Comparison of ENCODE assay signal across 11 cellular contexts in the genomic region with DNA sequence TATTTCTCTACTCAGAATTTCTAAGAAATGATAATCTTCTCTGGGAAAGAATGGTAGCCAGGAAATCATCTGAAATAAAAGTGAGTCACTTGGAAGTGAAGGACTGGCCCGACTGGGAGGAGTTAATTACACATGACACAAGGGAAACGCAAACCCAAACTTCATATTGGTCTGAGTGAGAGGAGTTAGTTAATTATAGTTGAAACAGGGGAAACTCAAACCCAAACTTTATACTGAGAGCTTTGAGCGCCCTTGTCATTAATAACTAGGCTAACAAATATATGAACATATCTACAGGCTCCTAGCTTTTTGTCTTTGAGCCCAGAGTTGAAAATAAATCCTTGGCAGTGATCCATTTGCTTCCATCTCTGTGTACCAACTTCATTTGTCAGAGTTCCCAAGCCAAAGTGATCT.
A peak's percentile ranks its signal among the peaks of the same experiment; 100 is the strongest.
DNase-seq lines count a peak whose midpoint lies in the region; ATAC-seq and TF ChIP-seq lines count a peak whose summit lies in the region.
"Had no signal": no experiment of that assay in that cellular context is flagged by ENCODE, and none has a peak within 500 bp of the region (broad histone marks: within the 10 kb centered on the region; RNA-seq: fewer than 3 reads in every experiment).

No MANE protein-coding gene starts in this region.

- no peak for TF ChIP-seq POLR2A in transverse colon (IDR thresholded peaks at IDR 0.05)

- ATAC-seq in HG03175 (IDR thresholded peaks at IDR 0.05; ENCODE audit: unreplicated experiment) (no peak), GM18519 (IDR thresholded peaks at IDR 0.05; ENCODE audit: low FRiP score, unreplicated experiment) (no peak)

- H3K9me3 ChIP-seq in mesenchymal stem cell (ENCODE audit: control insufficient read depth, low read length) (no peaks in the 10 kb centered on the region), transverse colon (no peaks in the 10 kb centered on the region)

- H2BK5ac ChIP-seq in mesenchymal stem cell (ENCODE audit: low read depth, low read length, poor library complexity, severe bottlenecking) = peak overlapping the region; percentile 73

- H3K27me3 ChIP-seq in mesenchymal stem cell (ENCODE audit: control insufficient read depth in 1 of 2, insufficient read depth in 1 of 2, low read length in 2 of 2) = no peaks in the 10 kb centered on the region
- H3K27me3 ChIP-seq in transverse colon = no peaks in the 10 kb centered on the region

- H3K4me1 ChIP-seq in mesenchymal stem cell (ENCODE audit: control insufficient read depth, insufficient read depth, low read depth, low read length) (no peaks in the 10 kb centered on the region), transverse colon (peaks cover 0 to 29% (median 1%) of the 10 kb centered on the region in 4 donors)

- no peak for TF ChIP-seq CTCF in transverse colon (IDR thresholded peaks at IDR 0.05)

- H3K23ac ChIP-seq in mesenchymal stem cell (ENCODE audit: low read length in 2 of 2) = no peak overlapping the region

- no peak overlapping the region for H2AFZ ChIP-seq in mesenchymal stem cell (ENCODE audit: low read depth, low read length)

- peak overlapping the region in 1 of 2 experiments; percentile 25 for H2BK12ac ChIP-seq in mesenchymal stem cell (ENCODE audit: low read length in 2 of 2)

- no peak overlapping the region for H2BK15ac ChIP-seq in mesenchymal stem cell (ENCODE audit: low read depth, poor library complexity, severe bottlenecking)

- in situ Hi-C loops in transverse colon (cut with MboI; ENCODE audit: low pct_ligation_motif_present in 1 of 4, low pct_unique_long_range_greater_than_20kb in 1 of 4, low sequenced_read_pairs in 3 of 4) = loop anchor here in 1 of 4 donors (10.0 kb wide), 1 partner anchor 262 kb away; no protein-coding TSS in a partner anchor

- H3K18ac ChIP-seq in mesenchymal stem cell (ENCODE audit: low read depth in 1 of 2, low read length in 2 of 2) = peak overlapping the region in 1 of 2 experiments; percentile 89

- no peak overlapping the region for H3K14ac ChIP-seq in mesenchymal stem cell (ENCODE audit: low read length in 2 of 2)

- DNase-seq in NCI-H226 (peak; percentile 59), dedifferentiated amniotic fluid mesenchymal stem cell (ENCODE audit: extremely low spot score) (peak; percentile 59), mesenchymal stem cell (peak; percentile 90), transverse colon (no peak), NCI-H510A treated with DMSO at 0.1 percent for 48 hours (lab: John Stamatoyannopoulos, UW) (no peak), epidermal melanocyte (ENCODE audit: insufficient read length, low spot score) (no peak)
- DNase-seq: activated naive CD4-positive, alpha-beta T cell; NCI-H1694 treated with DMSO at 0.1 percent for 48 hours; T-helper 9 cell had no signal

- no peak overlapping the region for H4K91ac ChIP-seq in mesenchymal stem cell (ENCODE audit: low read length)

- H3K36me3 ChIP-seq in mesenchymal stem cell (ENCODE audit: control insufficient read depth in 1 of 2, insufficient read depth in 2 of 2, low read depth in 1 of 2, low read length in 2 of 2) = no peaks in the 10 kb centered on the region
- H3K36me3 ChIP-seq in transverse colon = no peaks in the 10 kb centered on the region

- H2AK5ac ChIP-seq in mesenchymal stem cell (ENCODE audit: low read length, severe bottlenecking) = peak overlapping the region; percentile 77

- H4K8ac ChIP-seq in mesenchymal stem cell (ENCODE audit: low read length) = no peak overlapping the region

- H3K79me1 ChIP-seq in mesenchymal stem cell (replicated peaks; ENCODE audit: low read length, poor library complexity, severe bottlenecking) = no peaks in the 10 kb centered on the region

- H2BK120ac ChIP-seq in mesenchymal stem cell (ENCODE audit: low read depth, low read length) = peak overlapping the region; percentile 97

- WGBS in mesenchymal stem cell = 14% methylated on average over 3 of the region's 3 CpGs
- whole genome bisulfite sequencing in transverse colon (ENCODE audit: low coverage in 1 of 2), 2 donors = 30 to 37% methylated on average over 3 of the region's 3 CpGs

- H3K4me3 ChIP-seq in mesenchymal stem cell (ENCODE audit: insufficient read depth in 1 of 2, low read depth in 1 of 2, low read length in 2 of 2) (peak overlapping the region in 1 of 2 experiments; percentile 73), transverse colon (no peak overlapping the region)

- intact Hi-C loops in transverse colon (cut with DNase I; ENCODE audit: low total_unique reads) = loop anchor here (2.0 to 10.0 kb wide), 2 partner anchors 190 to 262 kb away; no protein-coding TSS in a partner anchor

- peak overlapping the region; percentile 87 for H3K9ac ChIP-seq in mesenchymal stem cell (ENCODE audit: low read length)

- H3K4ac ChIP-seq in mesenchymal stem cell (ENCODE audit: low read depth in 1 of 2, low read length in 2 of 2) = peak overlapping the region in 1 of 2 experiments; percentile 87

- no peak overlapping the region for H3K4me2 ChIP-seq in mesenchymal stem cell (ENCODE audit: low read length, poor library complexity, severe bottlenecking)

- TF ChIP-seq EP300 in transverse colon (IDR thresholded peaks at IDR 0.05; ENCODE audit: low read depth) = no peak

- H3K27ac ChIP-seq in mesenchymal stem cell (ENCODE audit: low read length, poor library complexity, severe bottlenecking) (peak overlapping the region; percentile 97), transverse colon (peak overlapping the region; percentile 79 to 86 (median 85))

Comparison
In these comparisons a context has a peak if more than half of its experiments do, and no peak if none do; other contexts are left out.
1. DNase-seq: peak in NCI-H226 (single experiment), dedifferentiated amniotic fluid mesenchymal stem cell (single experiment) and mesenchymal stem cell (single experiment); none in transverse colon (single experiment), NCI-H510A treated with DMSO at 0.1 percent for 48 hours (single experiment) and epidermal melanocyte (single experiment).